1 cellular context compared by ENCODE assay signal in the genomic region with DNA sequence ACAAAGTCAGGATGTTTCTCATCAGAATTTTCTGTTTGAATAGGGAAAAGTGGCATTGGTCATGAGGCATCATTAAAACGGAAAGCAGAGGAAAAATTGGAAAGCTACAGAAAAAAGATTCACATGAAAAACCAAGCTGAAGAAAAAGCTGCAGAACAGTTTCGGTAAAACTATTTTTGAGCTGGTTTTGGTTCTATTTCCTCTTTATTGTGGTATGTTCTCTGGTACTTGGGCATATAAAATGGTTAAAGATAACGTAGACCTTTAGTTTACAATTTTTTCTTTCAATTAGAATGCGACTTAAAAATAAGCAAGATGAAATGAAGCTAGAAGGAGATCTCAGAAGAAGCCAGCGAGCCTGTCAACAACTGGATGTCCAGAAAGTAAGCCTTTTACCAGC.
TF ChIP-seq lines count a peak whose summit lies in the region.

No MANE protein-coding gene starts in this region.

TF ChIP-seq in GM12878, 131 proteins besides CTCF, POLR2A, EP300 and RAD21 (continued from another document):
- TF ChIP-seq, protein P1, sequence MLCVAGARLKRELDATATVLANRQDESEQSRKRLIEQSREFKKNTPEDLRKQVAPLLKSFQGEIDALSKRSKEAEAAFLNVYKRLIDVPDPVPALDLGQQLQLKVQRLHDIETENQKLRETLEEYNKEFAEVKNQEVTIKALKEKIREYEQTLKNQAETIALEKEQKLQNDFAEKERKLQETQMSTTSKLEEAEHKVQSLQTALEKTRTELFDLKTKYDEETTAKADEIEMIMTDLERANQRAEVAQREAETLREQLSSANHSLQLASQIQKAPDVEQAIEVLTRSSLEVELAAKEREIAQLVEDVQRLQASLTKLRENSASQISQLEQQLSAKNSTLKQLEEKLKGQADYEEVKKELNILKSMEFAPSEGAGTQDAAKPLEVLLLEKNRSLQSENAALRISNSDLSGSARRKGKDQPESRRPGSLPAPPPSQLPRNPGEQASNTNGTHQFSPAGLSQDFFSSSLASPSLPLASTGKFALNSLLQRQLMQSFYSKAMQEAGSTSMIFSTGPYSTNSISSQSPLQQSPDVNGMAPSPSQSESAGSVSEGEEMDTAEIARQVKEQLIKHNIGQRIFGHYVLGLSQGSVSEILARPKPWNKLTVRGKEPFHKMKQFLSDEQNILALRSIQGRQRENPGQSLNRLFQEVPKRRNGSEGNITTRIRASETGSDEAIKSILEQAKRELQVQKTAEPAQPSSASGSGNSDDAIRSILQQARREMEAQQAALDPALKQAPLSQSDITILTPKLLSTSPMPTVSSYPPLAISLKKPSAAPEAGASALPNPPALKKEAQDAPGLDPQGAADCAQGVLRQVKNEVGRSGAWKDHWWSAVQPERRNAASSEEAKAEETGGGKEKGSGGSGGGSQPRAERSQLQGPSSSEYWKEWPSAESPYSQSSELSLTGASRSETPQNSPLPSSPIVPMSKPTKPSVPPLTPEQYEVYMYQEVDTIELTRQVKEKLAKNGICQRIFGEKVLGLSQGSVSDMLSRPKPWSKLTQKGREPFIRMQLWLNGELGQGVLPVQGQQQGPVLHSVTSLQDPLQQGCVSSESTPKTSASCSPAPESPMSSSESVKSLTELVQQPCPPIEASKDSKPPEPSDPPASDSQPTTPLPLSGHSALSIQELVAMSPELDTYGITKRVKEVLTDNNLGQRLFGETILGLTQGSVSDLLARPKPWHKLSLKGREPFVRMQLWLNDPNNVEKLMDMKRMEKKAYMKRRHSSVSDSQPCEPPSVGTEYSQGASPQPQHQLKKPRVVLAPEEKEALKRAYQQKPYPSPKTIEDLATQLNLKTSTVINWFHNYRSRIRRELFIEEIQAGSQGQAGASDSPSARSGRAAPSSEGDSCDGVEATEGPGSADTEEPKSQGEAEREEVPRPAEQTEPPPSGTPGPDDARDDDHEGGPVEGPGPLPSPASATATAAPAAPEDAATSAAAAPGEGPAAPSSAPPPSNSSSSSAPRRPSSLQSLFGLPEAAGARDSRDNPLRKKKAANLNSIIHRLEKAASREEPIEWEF (IDR thresholded peaks at IDR 0.05; ENCODE audit: insufficient replicate concordance, low read depth, low read length), result no peak
- TF ChIP-seq PAX5 (IDR thresholded peaks at IDR 0.05; ENCODE audit: borderline replicate concordance, low read depth, low read length) (0 out of 2 replicates have a peak, but pooled peaks have one; percentile 45), MEF2B (IDR thresholded peaks at IDR 0.05; ENCODE audit: partially characterized antibody, poor library complexity, severe bottlenecking) (peak; percentile 94), RBBP5 (conservative IDR thresholded peaks at IDR 0.05) (no peak), IRF4 (IDR thresholded peaks at IDR 0.05; ENCODE audit: low read depth, low read length) (0 out of 2 replicates have a peak, but pooled peaks have one; percentile 29), ZNF384 (IDR thresholded peaks at IDR 0.05; ENCODE audit: borderline replicate concordance, low read depth, low read length) (0 out of 2 replicates have a peak, but pooled peaks have one; percentile 28), CBFB (IDR thresholded peaks at IDR 0.05; ENCODE audit: low read depth) (peak; percentile 39; the same call in 1 of the 2 replicates), TCF12 (IDR thresholded peaks at IDR 0.05; ENCODE audit: low read depth, low read length) (no peak), ATF7 (IDR thresholded peaks at IDR 0.05; ENCODE audit: low read depth) (peak; percentile 54; the same call in 1 of the 2 replicates), ETV6 (conservative IDR thresholded peaks at IDR 0.05 in 1 of 2, IDR thresholded peaks at IDR 0.05 in 1 of 2; ENCODE audit: borderline replicate concordance in 1 of 2, low read depth in 1 of 2) (peak in 1 of 2 experiments; percentile 26; a peak in 1 of 4 replicates), NFIC (IDR thresholded peaks at IDR 0.05; ENCODE audit: low read depth, low read length) (peak; percentile 84)
- TF ChIP-seq, protein P2, sequence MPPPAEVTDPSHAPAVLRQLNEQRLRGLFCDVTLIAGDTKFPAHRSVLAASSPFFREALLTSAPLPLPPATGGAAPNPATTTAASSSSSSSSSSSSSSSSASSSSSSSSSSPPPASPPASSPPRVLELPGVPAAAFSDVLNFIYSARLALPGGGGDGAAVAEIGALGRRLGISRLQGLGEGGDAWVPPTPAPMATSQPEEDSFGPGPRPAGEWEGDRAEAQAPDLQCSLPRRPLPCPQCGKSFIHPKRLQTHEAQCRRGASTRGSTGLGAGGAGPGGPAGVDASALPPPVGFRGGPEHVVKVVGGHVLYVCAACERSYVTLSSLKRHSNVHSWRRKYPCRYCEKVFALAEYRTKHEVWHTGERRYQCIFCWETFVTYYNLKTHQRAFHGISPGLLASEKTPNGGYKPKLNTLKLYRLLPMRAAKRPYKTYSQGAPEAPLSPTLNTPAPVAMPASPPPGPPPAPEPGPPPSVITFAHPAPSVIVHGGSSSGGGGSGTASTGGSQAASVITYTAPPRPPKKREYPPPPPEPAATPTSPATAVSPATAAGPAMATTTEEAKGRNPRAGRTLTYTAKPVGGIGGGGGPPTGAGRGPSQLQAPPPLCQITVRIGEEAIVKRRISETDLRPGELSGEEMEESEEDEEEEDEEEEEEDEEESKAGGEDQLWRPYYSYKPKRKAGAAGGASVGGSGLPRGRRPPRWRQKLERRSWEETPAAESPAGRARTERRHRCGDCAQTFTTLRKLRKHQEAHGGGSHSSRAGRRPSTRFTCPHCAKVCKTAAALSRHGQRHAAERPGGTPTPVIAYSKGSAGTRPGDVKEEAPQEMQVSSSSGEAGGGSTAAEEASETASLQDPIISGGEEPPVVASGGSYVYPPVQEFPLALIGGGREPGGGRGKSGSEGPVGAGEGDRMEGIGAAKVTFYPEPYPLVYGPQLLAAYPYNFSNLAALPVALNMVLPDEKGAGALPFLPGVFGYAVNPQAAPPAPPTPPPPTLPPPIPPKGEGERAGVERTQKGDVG (CRISPR knock-in tag; IDR thresholded peaks at IDR 0.05), result no peak
TF ChIP-seq in GM12878: peak in this region for 31.
